In the genomic region with DNA sequence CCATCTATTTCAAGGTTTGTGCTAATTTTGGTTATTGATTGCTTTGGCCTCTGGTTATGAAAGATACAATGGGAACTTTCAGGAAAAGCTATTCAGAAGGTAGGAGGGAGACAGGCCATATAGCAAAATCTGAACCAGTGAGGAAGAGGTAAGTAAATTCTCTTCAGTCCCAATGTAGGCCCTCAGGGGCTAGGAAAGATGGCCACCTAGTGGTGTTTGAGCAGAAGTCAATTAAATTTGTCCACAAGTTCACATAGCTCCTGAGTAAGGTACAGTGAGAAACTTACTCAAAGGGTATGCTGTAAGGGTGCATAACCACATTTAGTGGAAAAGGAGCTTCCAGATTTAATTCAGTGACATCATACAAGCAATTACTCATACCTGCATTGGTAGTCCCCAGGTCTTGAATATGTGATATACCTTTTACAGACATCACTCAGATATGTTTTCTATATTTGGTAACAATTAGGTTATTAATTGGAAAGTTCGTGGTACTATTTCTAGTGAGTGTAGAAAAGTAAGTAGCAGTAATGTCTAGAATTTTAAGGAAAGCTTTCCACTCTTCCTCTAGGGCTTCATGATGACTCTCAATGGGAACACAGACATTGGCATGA, we compare ENCODE assay signal across 8 cellular contexts. TPM values are rescaled to one million over a fixed set of nuclear protein-coding genes. Genes with fewer than 3 reads are reported as not detected.
DNase-seq lines count a peak whose midpoint lies in the region; ATAC-seq and TF ChIP-seq lines count a peak whose summit lies in the region.

No MANE protein-coding gene starts in this region.

- no peaks in the 10 kb centered on the region for H3K79me2 ChIP-seq in MM.1S (ENCODE audit: low read length)

- no peaks in the 10 kb centered on the region for H4K20me1 ChIP-seq in MM.1S (ENCODE audit: insufficient read depth, low read length)

- no peak overlapping the region for H3K27ac ChIP-seq in MM.1S (ENCODE audit: low read length)
- H3K27ac ChIP-seq in coronary artery = no peak overlapping the region
- H3K27ac ChIP-seq in right lobe of liver = no peak overlapping the region

- WGBS in right lobe of liver (ENCODE audit: insufficient coverage, low coverage, low lambda C conversion rate, missing lambda C conversion rate) = 56% methylated on average over 1 of the region's 1 CpG

- H3K4me1 ChIP-seq in MM.1S (ENCODE audit: low read length) = peaks cover 4% of the 10 kb centered on the region
- H3K4me1 ChIP-seq in right lobe of liver = no peaks in the 10 kb centered on the region

- intact Hi-C loops in right lobe of liver (cut with DNase I) = no loop called here

- H3K9me3 ChIP-seq in MM.1S (replicated peaks; ENCODE audit: insufficient read depth, low read length) (no peaks in the 10 kb centered on the region), right lobe of liver (no peaks in the 10 kb centered on the region)

- no peaks in the 10 kb centered on the region for H3F3A ChIP-seq in MM.1S (ENCODE audit: insufficient read depth, low read length)

- H3K4me2 ChIP-seq in MM.1S (ENCODE audit: low read depth, low read length) = no peak overlapping the region

- H3K27me3 ChIP-seq in MM.1S (replicated peaks; ENCODE audit: insufficient read depth, low read length) (no peaks in the 10 kb centered on the region), right lobe of liver (no peaks in the 10 kb centered on the region)

- DNase-seq in AG04449 (ENCODE audit: low read depth, low spot score) (peak; percentile 21), HFF-Myc (ENCODE audit: extremely low read depth, low read depth) (no peak), MM.1S (peak; percentile 78), RKO (ENCODE audit: low spot score) (peak; percentile 82), coronary artery (ENCODE audit: low spot score) (no peak), right lobe of liver (peak in 1 of 3 donors; percentile 59), cortex of kidney (lab: John Stamatoyannopoulos, UW) (no peak)

- H3K4me3 ChIP-seq in AG04449 (ENCODE audit: low read depth, low read length) (no peak overlapping the region), HFF-Myc (replicated peaks; ENCODE audit: low read depth, low read length) (no peak overlapping the region), MM.1S (ENCODE audit: low read length) (no peak overlapping the region), coronary artery (no peak overlapping the region), right lobe of liver (no peak overlapping the region)

- CTCF ChIA-PET in AG04449 (lab: Yijun Ruan, JAX) = interaction anchor here (0.6 to 9.4 kb wide), 33 partner anchors 9 to 298 kb away, joined by 3 to 160 read pairs (median 5); partner anchors contain the start of genes FMO2, FMO4 and MROH9

- TF ChIP-seq CTCF in AG04449 (IDR thresholded peaks at IDR 0.05; ENCODE audit: insufficient read depth, low read length, missing control alignments) = peak; percentile 70
- peak; percentile 80 for TF ChIP-seq CTCF in GM12873 (IDR thresholded peaks at IDR 0.05; ENCODE audit: insufficient read depth, low read depth, low read length, missing control alignments)
- peak; percentile 70 for TF ChIP-seq CTCF in HFF-Myc (IDR thresholded peaks at IDR 0.05; ENCODE audit: low read depth, low read length, missing control alignments)
- TF ChIP-seq CTCF in MM.1S (IDR thresholded peaks at IDR 0.05; ENCODE audit: low read length) = peak; percentile 92
- peak; percentile 72 for TF ChIP-seq CTCF in coronary artery (IDR thresholded peaks at IDR 0.05)
- peak; percentile 79 to 98 (median 82) for TF ChIP-seq CTCF in right lobe of liver (IDR thresholded peaks at IDR 0.05)

- no peak for TF ChIP-seq POLR2A in right lobe of liver (IDR thresholded peaks at IDR 0.05)

- POLR2A ChIA-PET in AG04449 (lab: Yijun Ruan, JAX) = no interaction called here

- H2AFZ ChIP-seq in MM.1S (ENCODE audit: low read length) = no peak overlapping the region

- H3K9me2 ChIP-seq in MM.1S (replicated peaks; ENCODE audit: insufficient read depth, low read length) = no peaks in the 10 kb centered on the region

- H3K36me3 ChIP-seq in MM.1S (replicated peaks; ENCODE audit: insufficient read depth, low read length) (no peaks in the 10 kb centered on the region), right lobe of liver (no peaks in the 10 kb centered on the region)

- peak; percentile 97 to 100 (median 98) for ATAC-seq in right lobe of liver

- H3K9ac ChIP-seq in MM.1S (ENCODE audit: low read length) = no peak overlapping the region

RNA-seq across cellular contexts. Expression of gene FMO1, which starts 21.4 kb away (rescaled TPM):
- 1 to 10 TPM in 3 of 6 experiments, under 1 TPM in 3; 0.15 to 7.6 (median 2.5) TPM for total RNA-seq in right lobe of liver

RNA-seq across cellular contexts. Expression of gene FMO2, which starts 41.8 kb away (rescaled TPM):
- total RNA-seq in right lobe of liver = 1 to 10 TPM; 1.0 to 6.8 (median 3.9) TPM

Comparison
In these comparisons a context has a peak if more than half of its experiments do, and no peak if none do; other contexts are left out.
1. DNase-seq: peak in AG04449 (single experiment), MM.1S (single experiment) and RKO (single experiment); none in HFF-Myc (single experiment), coronary artery (single experiment) and cortex of kidney (single experiment).
2. Peak in every context shown above with its lines, with median percentiles within 50 percentile points of each other: CTCF ChIP-seq.